In genomic region chr7:116863168-116863670, GRCh38 we compare ENCODE assay signal across 1 cellular context.
TF ChIP-seq lines count a peak whose summit lies in the region.

No MANE protein-coding gene starts in this region.

TF ChIP-seq in K562, 482 proteins besides CTCF, POLR2A, EP300 and RAD21 (continued from another document and continues in another):
- TF ChIP-seq, protein P1, sequence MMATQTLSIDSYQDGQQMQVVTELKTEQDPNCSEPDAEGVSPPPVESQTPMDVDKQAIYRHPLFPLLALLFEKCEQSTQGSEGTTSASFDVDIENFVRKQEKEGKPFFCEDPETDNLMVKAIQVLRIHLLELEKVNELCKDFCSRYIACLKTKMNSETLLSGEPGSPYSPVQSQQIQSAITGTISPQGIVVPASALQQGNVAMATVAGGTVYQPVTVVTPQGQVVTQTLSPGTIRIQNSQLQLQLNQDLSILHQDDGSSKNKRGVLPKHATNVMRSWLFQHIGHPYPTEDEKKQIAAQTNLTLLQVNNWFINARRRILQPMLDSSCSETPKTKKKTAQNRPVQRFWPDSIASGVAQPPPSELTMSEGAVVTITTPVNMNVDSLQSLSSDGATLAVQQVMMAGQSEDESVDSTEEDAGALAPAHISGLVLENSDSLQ (IDR thresholded peaks at IDR 0.05) = no peak
- no peak for TF ChIP-seq GTF2E2 (tag; IDR thresholded peaks at IDR 0.05)
- peak; percentile 67 for TF ChIP-seq ZNF740 (CRISPR knock-in tag; IDR thresholded peaks at IDR 0.05)
- no peak; a peak in 1 of 4 replicates for TF ChIP-seq ZNF740 (tag; IDR thresholded peaks at IDR 0.05)
- TF ChIP-seq OTX1 (CRISPR knock-in tag; IDR thresholded peaks at IDR 0.05) = 0 out of 2 replicates have a peak, but pooled peaks have one; percentile 21
- TF ChIP-seq COPS2 (conservative IDR thresholded peaks at IDR 0.05) = no peak
- TF ChIP-seq FIP1L1 (IDR thresholded peaks at IDR 0.05; ENCODE audit: low read depth, low read length, poor library complexity, severe bottlenecking) = no peak
- peak; percentile 19; the same call in 1 of the 2 replicates for TF ChIP-seq ZFP1 (CRISPR knock-in tag; IDR thresholded peaks at IDR 0.05)
- TF ChIP-seq, protein P2, sequence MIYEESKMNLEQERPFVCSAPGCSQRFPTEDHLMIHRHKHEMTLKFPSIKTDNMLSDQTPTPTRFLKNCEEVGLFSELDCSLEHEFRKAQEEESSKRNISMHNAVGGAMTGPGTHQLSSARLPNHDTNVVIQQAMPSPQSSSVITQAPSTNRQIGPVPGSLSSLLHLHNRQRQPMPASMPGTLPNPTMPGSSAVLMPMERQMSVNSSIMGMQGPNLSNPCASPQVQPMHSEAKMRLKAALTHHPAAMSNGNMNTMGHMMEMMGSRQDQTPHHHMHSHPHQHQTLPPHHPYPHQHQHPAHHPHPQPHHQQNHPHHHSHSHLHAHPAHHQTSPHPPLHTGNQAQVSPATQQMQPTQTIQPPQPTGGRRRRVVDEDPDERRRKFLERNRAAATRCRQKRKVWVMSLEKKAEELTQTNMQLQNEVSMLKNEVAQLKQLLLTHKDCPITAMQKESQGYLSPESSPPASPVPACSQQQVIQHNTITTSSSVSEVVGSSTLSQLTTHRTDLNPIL (CRISPR knock-in tag; IDR thresholded peaks at IDR 0.05) = no peak
- 0 out of 2 replicates have a peak, but pooled peaks have one; percentile 3 for TF ChIP-seq NBN (IDR thresholded peaks at IDR 0.05; ENCODE audit: low read depth)
- no peak for TF ChIP-seq MEIS2 (IDR thresholded peaks at IDR 0.05; ENCODE audit: partially characterized antibody)
- TF ChIP-seq, protein P3, sequence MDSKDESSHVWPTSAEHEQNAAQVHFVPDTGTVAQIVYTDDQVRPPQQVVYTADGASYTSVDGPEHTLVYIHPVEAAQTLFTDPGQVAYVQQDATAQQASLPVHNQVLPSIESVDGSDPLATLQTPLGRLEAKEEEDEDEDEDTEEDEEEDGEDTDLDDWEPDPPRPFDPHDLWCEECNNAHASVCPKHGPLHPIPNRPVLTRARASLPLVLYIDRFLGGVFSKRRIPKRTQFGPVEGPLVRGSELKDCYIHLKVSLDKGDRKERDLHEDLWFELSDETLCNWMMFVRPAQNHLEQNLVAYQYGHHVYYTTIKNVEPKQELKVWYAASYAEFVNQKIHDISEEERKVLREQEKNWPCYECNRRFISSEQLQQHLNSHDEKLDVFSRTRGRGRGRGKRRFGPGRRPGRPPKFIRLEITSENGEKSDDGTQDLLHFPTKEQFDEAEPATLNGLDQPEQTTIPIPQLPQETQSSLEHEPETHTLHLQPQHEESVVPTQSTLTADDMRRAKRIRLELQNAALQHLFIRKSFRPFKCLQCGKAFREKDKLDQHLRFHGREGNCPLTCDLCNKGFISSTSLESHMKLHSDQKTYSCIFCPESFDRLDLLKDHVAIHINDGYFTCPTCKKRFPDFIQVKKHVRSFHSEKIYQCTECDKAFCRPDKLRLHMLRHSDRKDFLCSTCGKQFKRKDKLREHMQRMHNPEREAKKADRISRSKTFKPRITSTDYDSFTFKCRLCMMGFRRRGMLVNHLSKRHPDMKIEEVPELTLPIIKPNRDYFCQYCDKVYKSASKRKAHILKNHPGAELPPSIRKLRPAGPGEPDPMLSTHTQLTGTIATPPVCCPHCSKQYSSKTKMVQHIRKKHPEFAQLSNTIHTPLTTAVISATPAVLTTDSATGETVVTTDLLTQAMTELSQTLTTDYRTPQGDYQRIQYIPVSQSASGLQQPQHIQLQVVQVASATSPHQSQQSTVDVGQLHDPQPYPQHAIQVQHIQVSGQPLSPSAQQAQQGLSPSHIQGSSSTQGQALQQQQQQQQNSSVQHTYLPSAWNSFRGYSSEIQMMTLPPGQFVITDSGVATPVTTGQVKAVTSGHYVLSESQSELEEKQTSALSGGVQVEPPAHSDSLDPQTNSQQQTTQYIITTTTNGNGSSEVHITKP (IDR thresholded peaks at IDR 0.05; ENCODE audit: partially characterized antibody) = peak; percentile 68
- TF ChIP-seq, protein P4, sequence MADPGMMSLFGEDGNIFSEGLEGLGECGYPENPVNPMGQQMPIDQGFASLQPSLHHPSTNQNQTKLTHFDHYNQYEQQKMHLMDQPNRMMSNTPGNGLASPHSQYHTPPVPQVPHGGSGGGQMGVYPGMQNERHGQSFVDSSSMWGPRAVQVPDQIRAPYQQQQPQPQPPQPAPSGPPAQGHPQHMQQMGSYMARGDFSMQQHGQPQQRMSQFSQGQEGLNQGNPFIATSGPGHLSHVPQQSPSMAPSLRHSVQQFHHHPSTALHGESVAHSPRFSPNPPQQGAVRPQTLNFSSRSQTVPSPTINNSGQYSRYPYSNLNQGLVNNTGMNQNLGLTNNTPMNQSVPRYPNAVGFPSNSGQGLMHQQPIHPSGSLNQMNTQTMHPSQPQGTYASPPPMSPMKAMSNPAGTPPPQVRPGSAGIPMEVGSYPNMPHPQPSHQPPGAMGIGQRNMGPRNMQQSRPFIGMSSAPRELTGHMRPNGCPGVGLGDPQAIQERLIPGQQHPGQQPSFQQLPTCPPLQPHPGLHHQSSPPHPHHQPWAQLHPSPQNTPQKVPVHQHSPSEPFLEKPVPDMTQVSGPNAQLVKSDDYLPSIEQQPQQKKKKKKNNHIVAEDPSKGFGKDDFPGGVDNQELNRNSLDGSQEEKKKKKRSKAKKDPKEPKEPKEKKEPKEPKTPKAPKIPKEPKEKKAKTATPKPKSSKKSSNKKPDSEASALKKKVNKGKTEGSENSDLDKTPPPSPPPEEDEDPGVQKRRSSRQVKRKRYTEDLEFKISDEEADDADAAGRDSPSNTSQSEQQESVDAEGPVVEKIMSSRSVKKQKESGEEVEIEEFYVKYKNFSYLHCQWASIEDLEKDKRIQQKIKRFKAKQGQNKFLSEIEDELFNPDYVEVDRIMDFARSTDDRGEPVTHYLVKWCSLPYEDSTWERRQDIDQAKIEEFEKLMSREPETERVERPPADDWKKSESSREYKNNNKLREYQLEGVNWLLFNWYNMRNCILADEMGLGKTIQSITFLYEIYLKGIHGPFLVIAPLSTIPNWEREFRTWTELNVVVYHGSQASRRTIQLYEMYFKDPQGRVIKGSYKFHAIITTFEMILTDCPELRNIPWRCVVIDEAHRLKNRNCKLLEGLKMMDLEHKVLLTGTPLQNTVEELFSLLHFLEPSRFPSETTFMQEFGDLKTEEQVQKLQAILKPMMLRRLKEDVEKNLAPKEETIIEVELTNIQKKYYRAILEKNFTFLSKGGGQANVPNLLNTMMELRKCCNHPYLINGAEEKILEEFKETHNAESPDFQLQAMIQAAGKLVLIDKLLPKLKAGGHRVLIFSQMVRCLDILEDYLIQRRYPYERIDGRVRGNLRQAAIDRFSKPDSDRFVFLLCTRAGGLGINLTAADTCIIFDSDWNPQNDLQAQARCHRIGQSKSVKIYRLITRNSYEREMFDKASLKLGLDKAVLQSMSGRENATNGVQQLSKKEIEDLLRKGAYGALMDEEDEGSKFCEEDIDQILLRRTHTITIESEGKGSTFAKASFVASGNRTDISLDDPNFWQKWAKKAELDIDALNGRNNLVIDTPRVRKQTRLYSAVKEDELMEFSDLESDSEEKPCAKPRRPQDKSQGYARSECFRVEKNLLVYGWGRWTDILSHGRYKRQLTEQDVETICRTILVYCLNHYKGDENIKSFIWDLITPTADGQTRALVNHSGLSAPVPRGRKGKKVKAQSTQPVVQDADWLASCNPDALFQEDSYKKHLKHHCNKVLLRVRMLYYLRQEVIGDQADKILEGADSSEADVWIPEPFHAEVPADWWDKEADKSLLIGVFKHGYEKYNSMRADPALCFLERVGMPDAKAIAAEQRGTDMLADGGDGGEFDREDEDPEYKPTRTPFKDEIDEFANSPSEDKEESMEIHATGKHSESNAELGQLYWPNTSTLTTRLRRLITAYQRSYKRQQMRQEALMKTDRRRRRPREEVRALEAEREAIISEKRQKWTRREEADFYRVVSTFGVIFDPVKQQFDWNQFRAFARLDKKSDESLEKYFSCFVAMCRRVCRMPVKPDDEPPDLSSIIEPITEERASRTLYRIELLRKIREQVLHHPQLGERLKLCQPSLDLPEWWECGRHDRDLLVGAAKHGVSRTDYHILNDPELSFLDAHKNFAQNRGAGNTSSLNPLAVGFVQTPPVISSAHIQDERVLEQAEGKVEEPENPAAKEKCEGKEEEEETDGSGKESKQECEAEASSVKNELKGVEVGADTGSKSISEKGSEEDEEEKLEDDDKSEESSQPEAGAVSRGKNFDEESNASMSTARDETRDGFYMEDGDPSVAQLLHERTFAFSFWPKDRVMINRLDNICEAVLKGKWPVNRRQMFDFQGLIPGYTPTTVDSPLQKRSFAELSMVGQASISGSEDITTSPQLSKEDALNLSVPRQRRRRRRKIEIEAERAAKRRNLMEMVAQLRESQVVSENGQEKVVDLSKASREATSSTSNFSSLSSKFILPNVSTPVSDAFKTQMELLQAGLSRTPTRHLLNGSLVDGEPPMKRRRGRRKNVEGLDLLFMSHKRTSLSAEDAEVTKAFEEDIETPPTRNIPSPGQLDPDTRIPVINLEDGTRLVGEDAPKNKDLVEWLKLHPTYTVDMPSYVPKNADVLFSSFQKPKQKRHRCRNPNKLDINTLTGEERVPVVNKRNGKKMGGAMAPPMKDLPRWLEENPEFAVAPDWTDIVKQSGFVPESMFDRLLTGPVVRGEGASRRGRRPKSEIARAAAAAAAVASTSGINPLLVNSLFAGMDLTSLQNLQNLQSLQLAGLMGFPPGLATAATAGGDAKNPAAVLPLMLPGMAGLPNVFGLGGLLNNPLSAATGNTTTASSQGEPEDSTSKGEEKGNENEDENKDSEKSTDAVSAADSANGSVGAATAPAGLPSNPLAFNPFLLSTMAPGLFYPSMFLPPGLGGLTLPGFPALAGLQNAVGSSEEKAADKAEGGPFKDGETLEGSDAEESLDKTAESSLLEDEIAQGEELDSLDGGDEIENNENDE (IDR thresholded peaks at IDR 0.05; ENCODE audit: low read depth, low read length) = no peak
- no peak for TF ChIP-seq TCF7 (IDR thresholded peaks at IDR 0.05; ENCODE audit: borderline replicate concordance)
- TF ChIP-seq SOX6 (IDR thresholded peaks at IDR 0.05) = no peak
- TF ChIP-seq ZFP30 (CRISPR knock-in tag; IDR thresholded peaks at IDR 0.05; ENCODE audit: borderline replicate concordance) = no peak
- TF ChIP-seq, protein P5, sequence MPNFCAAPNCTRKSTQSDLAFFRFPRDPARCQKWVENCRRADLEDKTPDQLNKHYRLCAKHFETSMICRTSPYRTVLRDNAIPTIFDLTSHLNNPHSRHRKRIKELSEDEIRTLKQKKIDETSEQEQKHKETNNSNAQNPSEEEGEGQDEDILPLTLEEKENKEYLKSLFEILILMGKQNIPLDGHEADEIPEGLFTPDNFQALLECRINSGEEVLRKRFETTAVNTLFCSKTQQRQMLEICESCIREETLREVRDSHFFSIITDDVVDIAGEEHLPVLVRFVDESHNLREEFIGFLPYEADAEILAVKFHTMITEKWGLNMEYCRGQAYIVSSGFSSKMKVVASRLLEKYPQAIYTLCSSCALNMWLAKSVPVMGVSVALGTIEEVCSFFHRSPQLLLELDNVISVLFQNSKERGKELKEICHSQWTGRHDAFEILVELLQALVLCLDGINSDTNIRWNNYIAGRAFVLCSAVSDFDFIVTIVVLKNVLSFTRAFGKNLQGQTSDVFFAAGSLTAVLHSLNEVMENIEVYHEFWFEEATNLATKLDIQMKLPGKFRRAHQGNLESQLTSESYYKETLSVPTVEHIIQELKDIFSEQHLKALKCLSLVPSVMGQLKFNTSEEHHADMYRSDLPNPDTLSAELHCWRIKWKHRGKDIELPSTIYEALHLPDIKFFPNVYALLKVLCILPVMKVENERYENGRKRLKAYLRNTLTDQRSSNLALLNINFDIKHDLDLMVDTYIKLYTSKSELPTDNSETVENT (CRISPR knock-in tag; IDR thresholded peaks at IDR 0.05) = no peak
- TF ChIP-seq NCOA1 (IDR thresholded peaks at IDR 0.05; ENCODE audit: low read depth) = 0 out of 2 replicates have a peak, but pooled peaks have one; percentile 17
- TF ChIP-seq RNF2 (IDR thresholded peaks at IDR 0.05) = no peak
- no peak for TF ChIP-seq RBBP5 (IDR thresholded peaks at IDR 0.05; ENCODE audit: borderline replicate concordance, insufficient read depth, low read length, poor library complexity, severe bottlenecking)
- no peak for TF ChIP-seq ZNF449 (CRISPR knock-in tag; IDR thresholded peaks at IDR 0.05)
- TF ChIP-seq ZNF766 (CRISPR knock-in tag; conservative IDR thresholded peaks at IDR 0.05) = 0 out of 2 replicates have a peak, but pooled peaks have one; percentile 0
- no peak for TF ChIP-seq ZC3H4 (CRISPR knock-in tag; IDR thresholded peaks at IDR 0.05; ENCODE audit: borderline replicate concordance)
- TF ChIP-seq ZBTB49 (CRISPR knock-in tag; IDR thresholded peaks at IDR 0.05; ENCODE audit: borderline replicate concordance) = no peak
- no peak for TF ChIP-seq ZNF436 (CRISPR knock-in tag; IDR thresholded peaks at IDR 0.05)
